Comparison of ENCODE assay signal across 15 cellular contexts in genomic region chr4:7963691-7964090, GRCh38. TPM values are rescaled to one million over a fixed set of nuclear protein-coding genes. Genes with fewer than 3 reads are reported as not detected.
DNase-seq lines count a peak whose midpoint lies in the region; ATAC-seq and TF ChIP-seq lines count a peak whose summit lies in the region.
"Had no signal": no experiment of that assay in that cellular context is flagged by ENCODE, and none has a peak within 500 bp of the region (broad histone marks: within the 10 kb centered on the region; RNA-seq: fewer than 3 reads in every experiment).

No MANE protein-coding gene starts in this region.

- no peaks in the 10 kb centered on the region for H3K27me3 ChIP-seq in CD4-positive, CD25-positive, alpha-beta regulatory T cell (ENCODE audit: control insufficient read depth, insufficient read depth, low read length)
- H3K27me3 ChIP-seq in neural progenitor cell: no peaks in the 10 kb centered on the region
- H3K27me3 ChIP-seq in foreskin keratinocyte: no peaks in the 10 kb centered on the region

- TF ChIP-seq CTCF in HEK293 (tag by site-specific recombination; IDR thresholded peaks at IDR 0.05) (no peak), neural progenitor cell (IDR thresholded peaks at IDR 0.05) (no peak), foreskin keratinocyte (conservative IDR thresholded peaks at IDR 0.05) (no peak)

- no peaks in the 10 kb centered on the region for H3F3A ChIP-seq in neural progenitor cell (ENCODE audit: low read depth)

- H3K27ac Mint-ChIP-seq in CD4-positive, CD25-positive, alpha-beta regulatory T cell: peak overlapping the region in 2 of 3 donors; percentile 10 to 77
- peak overlapping the region; percentile 92 for H3K27ac Mint-ChIP-seq in central memory CD8-positive, alpha-beta T cell (ENCODE audit: low read depth)
- peak overlapping the region; percentile 48 for H3K27ac Mint-ChIP-seq in neural progenitor cell

- no peaks in the 10 kb centered on the region for H3K9me3 Mint-ChIP-seq in CD4-positive, CD25-positive, alpha-beta regulatory T cell
- no peaks in the 10 kb centered on the region for H3K9me3 Mint-ChIP-seq in central memory CD8-positive, alpha-beta T cell
- H3K9me3 Mint-ChIP-seq in neural progenitor cell: no peaks in the 10 kb centered on the region

- H3K4me3 Mint-ChIP-seq in CD4-positive, CD25-positive, alpha-beta regulatory T cell: no peak overlapping the region
- H3K4me3 Mint-ChIP-seq in central memory CD8-positive, alpha-beta T cell: no peak overlapping the region
- H3K4me3 Mint-ChIP-seq in neural progenitor cell: no peak overlapping the region

- H3K79me2 ChIP-seq in neural progenitor cell (ENCODE audit: low read depth): no peaks in the 10 kb centered on the region

- CTCF ChIA-PET in HEK293 (lab: Yijun Ruan, JAX): interaction anchor here (0.6 kb wide), 1 partner anchor 159 kb away, joined by 3 read pairs; no protein-coding TSS in a partner anchor

- no peak overlapping the region for H2AFZ ChIP-seq in neural progenitor cell (replicated peaks)

- no peak overlapping the region for H3K4me2 ChIP-seq in neural progenitor cell

- no peak overlapping the region for H3K4me3 ChIP-seq in CD4-positive, CD25-positive, alpha-beta regulatory T cell (ENCODE audit: low read depth, low read length)
- no peak overlapping the region for H3K4me3 ChIP-seq in HEK293 (ENCODE audit: low read depth, low read length)
- no peak overlapping the region for H3K4me3 ChIP-seq in neural progenitor cell

- no peak for DNase-seq in CD4-positive, CD25-positive, alpha-beta regulatory T cell
- DNase-seq in central memory CD8-positive, alpha-beta T cell (ENCODE audit: low spot score in 2 of 2): no peak
- no peak for DNase-seq in neural progenitor cell (ENCODE audit: low spot score)
- DNase-seq in stimulated activated CD4-positive, alpha-beta T cell treated with anti-CD3 and anti-CD28 coated beads, Interleukin-4, amount 100 ng/mL, for 24 hours: no peak
- DNase-seq in foreskin keratinocyte: no peak
- DNase-seq: DMS153, EL, H7, Karpas-422, MM.1S, NCI-H1105, NCI-H187, SHP77 had no signal

- H3K9ac ChIP-seq in neural progenitor cell: no peak overlapping the region

- H3K36me3 ChIP-seq in CD4-positive, CD25-positive, alpha-beta regulatory T cell (ENCODE audit: control insufficient read depth, insufficient read depth, low read length): no peaks in the 10 kb centered on the region
- H3K36me3 ChIP-seq in HEK293 (ENCODE audit: control insufficient read depth in 2 of 2, insufficient read depth in 1 of 2, low read length in 2 of 2) (no peaks in the 10 kb centered on the region), neural progenitor cell (no peaks in the 10 kb centered on the region)

- no peaks in the 10 kb centered on the region for H4K20me1 ChIP-seq in neural progenitor cell (ENCODE audit: low read depth)

- peaks cover 3 to 32% (median 7%) of the 10 kb centered on the region in 4 donors for H3K4me1 Mint-ChIP-seq in CD4-positive, CD25-positive, alpha-beta regulatory T cell
- peaks cover 41% of the 10 kb centered on the region for H3K4me1 Mint-ChIP-seq in central memory CD8-positive, alpha-beta T cell
- peaks cover 29% of the 10 kb centered on the region for H3K4me1 Mint-ChIP-seq in neural progenitor cell

- no peaks in the 10 kb centered on the region for H3K9me3 ChIP-seq in CD4-positive, CD25-positive, alpha-beta regulatory T cell (ENCODE audit: control insufficient read depth in 2 of 2, low read length in 2 of 2)
- H3K9me3 ChIP-seq in HEK293 (ENCODE audit: control insufficient read depth, insufficient read depth, low read depth, low read length) (no peaks in the 10 kb centered on the region), neural progenitor cell (ENCODE audit: low read depth) (no peaks in the 10 kb centered on the region)

- ATAC-seq in CD4-positive, CD25-positive, alpha-beta regulatory T cell (ENCODE audit: low read depth in 2 of 2): no peak
- no peak for ATAC-seq in central memory CD8-positive, alpha-beta T cell (replicated peaks; ENCODE audit: extremely low read depth, poor library complexity, severe bottlenecking)
- ATAC-seq in HG03442 (IDR thresholded peaks at IDR 0.05; ENCODE audit: unreplicated experiment) (no peak), foreskin keratinocyte (no peak)

- no peak overlapping the region for H3K27ac ChIP-seq in CD4-positive, CD25-positive, alpha-beta regulatory T cell (ENCODE audit: insufficient read depth, low read length, poor library complexity, severe bottlenecking)
- H3K27ac ChIP-seq in HEK293 (ENCODE audit: extremely low read depth, low read depth, low read length) (no peak overlapping the region), neural progenitor cell (no peak overlapping the region), foreskin keratinocyte (no peak overlapping the region)

- H3K4me1 ChIP-seq in CD4-positive, CD25-positive, alpha-beta regulatory T cell (ENCODE audit: control insufficient read depth, insufficient read depth, low read length, poor library complexity, severe bottlenecking): peaks cover 5% of the 10 kb centered on the region
- H3K4me1 ChIP-seq in HEK293 (ENCODE audit: control insufficient read depth, insufficient read depth, low read length): no peaks in the 10 kb centered on the region
- no peaks in the 10 kb centered on the region for H3K4me1 ChIP-seq in neural progenitor cell
- peaks cover 6% of the 10 kb centered on the region for H3K4me1 ChIP-seq in foreskin keratinocyte

- H3K36me3 Mint-ChIP-seq in CD4-positive, CD25-positive, alpha-beta regulatory T cell: no peaks in the 10 kb centered on the region
- peaks cover 8% of the 10 kb centered on the region for H3K36me3 Mint-ChIP-seq in central memory CD8-positive, alpha-beta T cell (ENCODE audit: insufficient read depth)
- H3K36me3 Mint-ChIP-seq in neural progenitor cell: no peaks in the 10 kb centered on the region

- POLR2A ChIA-PET in HEK293 (lab: Yijun Ruan, JAX): no interaction called here

- H3K27me3 Mint-ChIP-seq in CD4-positive, CD25-positive, alpha-beta regulatory T cell: peaks cover 5% of the 10 kb centered on the region
- no peaks in the 10 kb centered on the region for H3K27me3 Mint-ChIP-seq in central memory CD8-positive, alpha-beta T cell
- no peaks in the 10 kb centered on the region for H3K27me3 Mint-ChIP-seq in neural progenitor cell (ENCODE audit: insufficient read depth, low read depth)

TF ChIP-seq in HEK293, 187 proteins besides CTCF, POLR2A, EP300 and RAD21:
- TF ChIP-seq ZNF660 (tag by site-specific recombination; IDR thresholded peaks at IDR 0.05): no peak
- no peak for TF ChIP-seq INSM2 (tag by site-specific recombination; IDR thresholded peaks at IDR 0.05)
- TF ChIP-seq GLI4 (tag by site-specific recombination; IDR thresholded peaks at IDR 0.05): no peak
- no peak for TF ChIP-seq ZNF677 (tag by site-specific recombination; IDR thresholded peaks at IDR 0.05)
- no peak for TF ChIP-seq ZNF354C (tag by site-specific recombination; IDR thresholded peaks at IDR 0.05; ENCODE audit: borderline replicate concordance, low read depth)
- TF ChIP-seq ZNF76 (tag by site-specific recombination; IDR thresholded peaks at IDR 0.05; ENCODE audit: borderline replicate concordance, low read depth): no peak
- 0 out of 2 replicates have a peak, but pooled peaks have one; percentile 45 for TF ChIP-seq PRDM4 (tag by site-specific recombination; IDR thresholded peaks at IDR 0.05)
- no peak for TF ChIP-seq IKZF3 (tag by site-specific recombination; IDR thresholded peaks at IDR 0.05)
TF ChIP-seq in HEK293: peak in this region for 1.

RNA-seq across cellular contexts. Expression of gene AFAP1, which starts 24.0 kb away (rescaled TPM):
- 5.0 TPM for total RNA-seq in CD4-positive, CD25-positive, alpha-beta regulatory T cell
- 1 to 10 TPM; 1.8 to 4.1 (median 2.1) TPM for polyA plus RNA-seq in CD4-positive, CD25-positive, alpha-beta regulatory T cell
- total RNA-seq in neural progenitor cell (ENCODE audit: low replicate concordance): 6.7 and 8.2 TPM in 2 replicates
- 21.3 and 35.9 TPM in 2 replicates for total RNA-seq in foreskin keratinocyte
- polyA plus RNA-seq in foreskin keratinocyte: 6.1 and 8.6 TPM in 2 replicates
